ENCODE assay signal across 22 cellular contexts in genomic region chrX:117992324-117992723, GRCh38.
"Had no signal": no experiment of that assay in that cellular context is flagged by ENCODE, and none has a peak within 500 bp of the region (broad histone marks: within the 10 kb centered on the region; RNA-seq: fewer than 3 reads in every experiment).

No MANE protein-coding gene starts in this region.

- H3K4me3 ChIP-seq: dorsolateral prefrontal cortex, esophagus muscularis mucosa, gastroesophageal sphincter, neural progenitor cell, psoas muscle, right lobe of liver, spleen, tibial artery, upper lobe of right lung, vagina had no signal

- H3K4me1 Mint-ChIP-seq: natural killer cell; neural progenitor cell; stimulated activated memory B cell treated with anti-CD40 and anti-IgM and Interleukin-4, amounts not matched to agents 10 μg/mL and 1 μg/mL and 100 μg/mL, for 72 hours had no signal

- H3K9me3 ChIP-seq: esophagus muscularis mucosa, gastroesophageal sphincter, psoas muscle, right lobe of liver, spleen, tibial artery, upper lobe of right lung, vagina had no signal

- H3K27ac ChIP-seq: dorsolateral prefrontal cortex, esophagus muscularis mucosa, gastroesophageal sphincter, neural progenitor cell, parathyroid adenoma, psoas muscle, right lobe of liver, spleen, tibial artery, upper lobe of right lung, vagina had no signal

- H3K4me3 Mint-ChIP-seq: natural killer cell; neural progenitor cell; stimulated activated memory B cell treated with anti-CD40 and anti-IgM and Interleukin-4, amounts not matched to agents 10 μg/mL and 1 μg/mL and 100 μg/mL, for 72 hours; stimulated activated naive CD8-positive, alpha-beta T cell treated with anti-CD3 and anti-CD28 coated beads, Interleukin-15, Interleukin-2, amounts not matched to agents 100 ng/mL and 50 ng/mL, for 24 hours had no signal

- H3K9me3 Mint-ChIP-seq: natural killer cell; neural progenitor cell; stimulated activated memory B cell treated with anti-CD40 and anti-IgM and Interleukin-4, amounts not matched to agents 10 μg/mL and 1 μg/mL and 100 μg/mL, for 72 hours; stimulated activated naive CD8-positive, alpha-beta T cell treated with anti-CD3 and anti-CD28 coated beads, Interleukin-15, Interleukin-2, amounts not matched to agents 100 ng/mL and 50 ng/mL, for 24 hours had no signal

- H3K27me3 ChIP-seq: esophagus muscularis mucosa, gastroesophageal sphincter, neural progenitor cell, right lobe of liver, spleen, tibial artery, upper lobe of right lung, vagina had no signal

- H3K27ac Mint-ChIP-seq: natural killer cell; neural progenitor cell; stimulated activated memory B cell treated with anti-CD40 and anti-IgM and Interleukin-4, amounts not matched to agents 10 μg/mL and 1 μg/mL and 100 μg/mL, for 72 hours; stimulated activated naive CD8-positive, alpha-beta T cell treated with anti-CD3 and anti-CD28 coated beads, Interleukin-15, Interleukin-2, amounts not matched to agents 100 ng/mL and 50 ng/mL, for 24 hours had no signal

- H3K9ac ChIP-seq: neural progenitor cell, parathyroid adenoma had no signal

- DNase-seq: cortex of kidney; dorsolateral prefrontal cortex; effector CD8-positive, alpha-beta T cell; glutamatergic neuron; natural killer cell; nucleus accumbens; psoas muscle; retina; right lobe of liver; spleen; stimulated activated CD4-positive, alpha-beta T cell treated with anti-CD3 and anti-CD28 coated beads, Interleukin-15, amount 100 ng/mL, for 24 hours; stimulated activated CD4-positive, alpha-beta T cell treated with anti-CD3 and anti-CD28 coated beads, Interleukin-1b, Interleukin-23, amount 100 ng/mL, for 48 hours; stimulated activated CD4-positive, alpha-beta T cell treated with anti-CD3 and anti-CD28 coated beads, Interleukin-4, amount 100 ng/mL, for 24 hours; tibial artery; upper lobe of right lung had no signal

- ATAC-seq: gastroesophageal sphincter; natural killer cell; stimulated activated memory B cell treated with anti-CD40 and anti-IgM and Interleukin-4, amounts not matched to agents 10 μg/mL and 1 μg/mL and 100 μg/mL, for 72 hours had no signal

- H3K36me3 ChIP-seq: esophagus muscularis mucosa, gastroesophageal sphincter, neural progenitor cell, right lobe of liver, spleen, tibial artery, upper lobe of right lung, vagina had no signal

- H3K36me3 Mint-ChIP-seq: natural killer cell; neural progenitor cell; stimulated activated memory B cell treated with anti-CD40 and anti-IgM and Interleukin-4, amounts not matched to agents 10 μg/mL and 1 μg/mL and 100 μg/mL, for 72 hours had no signal

- H3K4me1 ChIP-seq: gastroesophageal sphincter, neural progenitor cell, parathyroid adenoma, psoas muscle, right lobe of liver, spleen, upper lobe of right lung, vagina had no signal

- H3K27me3 Mint-ChIP-seq: stimulated activated memory B cell treated with anti-CD40 and anti-IgM and Interleukin-4, amounts not matched to agents 10 μg/mL and 1 μg/mL and 100 μg/mL, for 72 hours; stimulated activated naive CD8-positive, alpha-beta T cell treated with anti-CD3 and anti-CD28 coated beads, Interleukin-15, Interleukin-2, amounts not matched to agents 100 ng/mL and 50 ng/mL, for 24 hours had no signal
